ENCODE assay signal across 14 cellular contexts in genomic region chr5:134131578-134132350, GRCh38. TPM values are rescaled to one million over a fixed set of nuclear protein-coding genes. Genes with fewer than 3 reads are reported as not detected.
A peak's percentile ranks its signal among the peaks of the same experiment; 100 is the strongest.
DNase-seq lines count a peak whose midpoint lies in the region; ATAC-seq lines count a peak whose summit lies in the region.
"Had no signal": no experiment of that assay in that cellular context is flagged by ENCODE, and none has a peak within 500 bp of the region (broad histone marks: within the 10 kb centered on the region; RNA-seq: fewer than 3 reads in every experiment).

No MANE protein-coding gene starts in this region.

- H3K4me1 ChIP-seq in right cardiac atrium (ENCODE audit: control insufficient read depth, insufficient read depth, low read length) (no peaks in the 10 kb centered on the region), thymus (ENCODE audit: control insufficient read depth, insufficient read depth, low read length) (peaks cover 94% of the 10 kb centered on the region)

- H3K27ac ChIP-seq in right cardiac atrium (ENCODE audit: low read length) (no peak overlapping the region), thymus (ENCODE audit: low read depth) (peak overlapping the region; percentile 82)

- H3K27me3 ChIP-seq in right cardiac atrium (ENCODE audit: control insufficient read depth, insufficient read depth) (no peaks in the 10 kb centered on the region), thymus (ENCODE audit: control insufficient read depth, insufficient read depth) (no peaks in the 10 kb centered on the region)

- WGBS in right cardiac atrium = 92% methylated on average over 7 of the region's 7 CpGs
- 72% methylated on average over 7 of the region's 7 CpGs for WGBS in thymus

- H3K4me1 Mint-ChIP-seq in activated CD4-positive, alpha-beta memory T cell treated with anti-CD3 and anti-CD28 coated beads for 36 hours (ENCODE audit: low read depth) = peaks cover 97% of the 10 kb centered on the region
- H3K4me1 Mint-ChIP-seq in immature natural killer cell = peaks cover 91 to 95% of the 10 kb centered on the region in 2 donors
- H3K4me1 Mint-ChIP-seq: mesothelial cell of epicardium had no signal

- peaks cover 98% of the 10 kb centered on the region for H3K36me3 ChIP-seq in thymus (ENCODE audit: control insufficient read depth, insufficient read depth)

- ATAC-seq in right cardiac atrium (no peak), GM18517 (IDR thresholded peaks at IDR 0.05; ENCODE audit: unreplicated experiment) (no peak), HG03432 (IDR thresholded peaks at IDR 0.05; ENCODE audit: unreplicated experiment) (no peak)
- ATAC-seq: Panc1 had no signal

- POLR2A ChIA-PET in activated CD4-positive, alpha-beta memory T cell treated with anti-CD3 and anti-CD28 coated beads for 36 hours (lab: Charles Lee) = interaction anchor here (0.7 to 1.0 kb wide), 3 partner anchors 13 to 59 kb away, joined by 3 to 5 read pairs (median 3); no protein-coding TSS in a partner anchor

- DNase-seq in cardiac septum (ENCODE audit: low spot score) (peak; percentile 63), right cardiac atrium (no peak), immature natural killer cell (no peak), NCI-H345 (lab: John Stamatoyannopoulos, UW) (no peak)
- DNase-seq in activated CD4-positive, alpha-beta memory T cell treated with anti-CD3 and anti-CD28 coated beads for 36 hours = no peak
- DNase-seq: NCI-H187 treated with DMSO at 0.1 percent for 48 hours, NCI-H526 treated with DMSO at 0.1 percent for 48 hours, T1000 had no signal

- H3K36me3 Mint-ChIP-seq in activated CD4-positive, alpha-beta memory T cell treated with anti-CD3 and anti-CD28 coated beads for 36 hours = peaks cover 44% of the 10 kb centered on the region
- peaks cover 5 to 13% (median 13%) of the 10 kb centered on the region in 3 donors for H3K36me3 Mint-ChIP-seq in immature natural killer cell

- intact Hi-C loops in cardiac septum (cut with DNase I) = no loop called here
- intact Hi-C loops in right cardiac atrium (cut with DNase I) = no loop called here
- intact Hi-C loops in activated CD4-positive, alpha-beta memory T cell treated with anti-CD3 and anti-CD28 coated beads for 36 hours (cut with micrococcal nuclease) = loop anchor here (1.0 kb wide), 2 partner anchors 9 to 19 kb away; no protein-coding TSS in a partner anchor

- no peaks in the 10 kb centered on the region for H3K27me3 Mint-ChIP-seq in activated CD4-positive, alpha-beta memory T cell treated with anti-CD3 and anti-CD28 coated beads for 36 hours
- H3K27me3 Mint-ChIP-seq in immature natural killer cell (ENCODE audit: low read depth in 3 of 3) = peaks cover 12 to 29% (median 15%) of the 10 kb centered on the region in 3 donors

- H3K9me3 ChIP-seq in right cardiac atrium (ENCODE audit: control insufficient read depth, low read length) (no peaks in the 10 kb centered on the region), thymus (ENCODE audit: control insufficient read depth) (no peaks in the 10 kb centered on the region)

- H3K4me3 Mint-ChIP-seq in activated CD4-positive, alpha-beta memory T cell treated with anti-CD3 and anti-CD28 coated beads for 36 hours = peak overlapping the region; percentile 51
- peak overlapping the region; percentile 67 to 83 (median 77) for H3K4me3 Mint-ChIP-seq in immature natural killer cell
- H3K4me3 Mint-ChIP-seq: brain, mesothelial cell of epicardium had no signal

- no peak overlapping the region for H3K4me3 ChIP-seq in right cardiac atrium (ENCODE audit: low read length)
- peak overlapping the region; percentile 38 for H3K4me3 ChIP-seq in thymus (ENCODE audit: low read length)

- H3K27ac Mint-ChIP-seq in activated CD4-positive, alpha-beta memory T cell treated with anti-CD3 and anti-CD28 coated beads for 36 hours = peak overlapping the region; percentile 90
- H3K27ac Mint-ChIP-seq in immature natural killer cell = peak overlapping the region; percentile 93 to 98 (median 97)
- H3K27ac Mint-ChIP-seq: mesothelial cell of epicardium had no signal

- CTCF ChIA-PET in activated CD4-positive, alpha-beta memory T cell treated with anti-CD3 and anti-CD28 coated beads for 36 hours (lab: Charles Lee) = interaction anchor here (0.5 to 28.4 kb wide), 8 partner anchors 9 to 93 kb away, joined by 3 to 981 read pairs (median 4); no protein-coding TSS in a partner anchor

- no peaks in the 10 kb centered on the region for H3K9me3 Mint-ChIP-seq in activated CD4-positive, alpha-beta memory T cell treated with anti-CD3 and anti-CD28 coated beads for 36 hours
- no peaks in the 10 kb centered on the region for H3K9me3 Mint-ChIP-seq in immature natural killer cell
- H3K9me3 Mint-ChIP-seq: brain, mesothelial cell of epicardium had no signal

RNA-seq across cellular contexts. Expression of gene TCF7, which starts 17.3 kb away (rescaled TPM):
- 2.2 TPM for total RNA-seq in cardiac septum
- 1 to 10 TPM; 1.3 to 4.0 (median 3.4) TPM for total RNA-seq in right cardiac atrium
- 4.4 TPM for polyA plus RNA-seq in right cardiac atrium
- total RNA-seq in activated CD4-positive, alpha-beta memory T cell treated with anti-CD3 and anti-CD28 coated beads for 36 hours = 10 to 100 TPM; 59.3 to 65.6 TPM
- 10 to 100 TPM; 14.9 to 50.9 (median 38.2) TPM for polyA plus RNA-seq in immature natural killer cell
- 247 TPM for polyA plus RNA-seq in thymus

RNA-seq across cellular contexts. Expression of gene SKP1, which starts 45.0 kb away (rescaled TPM):
- total RNA-seq in cardiac septum = 494 TPM
- 100 to 1,000 TPM; 459 to 523 (median 498) TPM for total RNA-seq in right cardiac atrium
- polyA plus RNA-seq in right cardiac atrium = 698 TPM
- total RNA-seq in activated CD4-positive, alpha-beta memory T cell treated with anti-CD3 and anti-CD28 coated beads for 36 hours = 100 to 1,000 TPM; 284 to 286 TPM
- polyA plus RNA-seq in immature natural killer cell = 1,000 to 10,000 TPM in 2 of 3 donors, 100 to 1,000 TPM in 1; 955 to 1,349 (median 1,131) TPM
- 387 TPM for polyA plus RNA-seq in thymus

Comparison
In these comparisons a context has a peak if more than half of its experiments do, and no peak if none do; other contexts are left out.
1. RNA of gene TCF7, which starts 17.3 kb away (total RNA-seq): 59.3 to 65.6 TPM in activated CD4-positive, alpha-beta memory T cell treated with anti-CD3 and anti-CD28 coated beads for 36 hours; 1.3 to 4.0 TPM in right cardiac atrium and 2.2 TPM in cardiac septum (single experiment); every median in the first group is over 10 times any median in the second.